Comparison of ENCODE assay signal across 10 cellular contexts in genomic region chr11:61671527-61671926, GRCh38. TPM values are rescaled to one million over a fixed set of nuclear protein-coding genes. Genes with fewer than 3 reads are reported as not detected.
DNase-seq lines count a peak whose midpoint lies in the region; ATAC-seq and TF ChIP-seq lines count a peak whose summit lies in the region.
"Had no signal": no experiment of that assay in that cellular context is flagged by ENCODE, and none has a peak within 500 bp of the region (broad histone marks: within the 10 kb centered on the region; RNA-seq: fewer than 3 reads in every experiment).

No MANE protein-coding gene starts in this region.

- H3K36me3 ChIP-seq in breast epithelium, result no peaks in the 10 kb centered on the region
- H3K36me3 ChIP-seq in OCI-LY3 (replicated peaks; ENCODE audit: low read depth, low read length), result no peaks in the 10 kb centered on the region

- peak; percentile 22 for TF ChIP-seq CTCF in MCF 10A (IDR thresholded peaks at IDR 0.05; ENCODE audit: unreplicated experiment)
- no peak for TF ChIP-seq CTCF in breast epithelium (IDR thresholded peaks at IDR 0.05)
- TF ChIP-seq CTCF in OCI-LY3 (IDR thresholded peaks at IDR 0.05; ENCODE audit: low read depth, low read length), result 0 out of 2 replicates have a peak, but pooled peaks have one; percentile 17
- peak; percentile 57 for TF ChIP-seq CTCF in type B pancreatic cell (conservative IDR thresholded peaks at IDR 0.05)

- BruUV-seq in MCF 10A (replicated peaks; lab: Mats Ljungman, UMichigan), result no TSS peak

- peaks cover 71% of the 10 kb centered on the region for H3K27me3 Mint-ChIP-seq in MCF 10A (ENCODE audit: insufficient read depth, unreplicated experiment)
- H3K27me3 Mint-ChIP-seq in type B pancreatic cell, result peaks cover 34% of the 10 kb centered on the region

- H3K27ac Mint-ChIP-seq in MCF 10A (ENCODE audit: low read depth, unreplicated experiment) (no peak overlapping the region), type B pancreatic cell (no peak overlapping the region)
- H3K27ac Mint-ChIP-seq: CD4-positive, CD25-positive, alpha-beta regulatory T cell had no signal

- POLR2A ChIA-PET in MCF 10A (lab: Yijun Ruan, JAX), result no interaction called here

- CTCF ChIA-PET in MCF 10A (lab: Yijun Ruan, JAX), result interaction anchor here (0.5 to 1.9 kb wide), 7 partner anchors 9 to 345 kb away, joined by 3 to 9 read pairs (median 3); no protein-coding TSS in a partner anchor

- ATAC-seq in esophagus mucosa (peak; percentile 55), GM18868 (IDR thresholded peaks at IDR 0.05; ENCODE audit: unreplicated experiment) (no peak), GM18520 (IDR thresholded peaks at IDR 0.05; ENCODE audit: unreplicated experiment) (no peak), GM19455 (IDR thresholded peaks at IDR 0.05; ENCODE audit: unreplicated experiment) (no peak)

- H3K36me3 Mint-ChIP-seq in MCF 10A (ENCODE audit: insufficient read depth, unreplicated experiment), result no peaks in the 10 kb centered on the region
- H3K36me3 Mint-ChIP-seq in type B pancreatic cell, result no peaks in the 10 kb centered on the region
- H3K36me3 Mint-ChIP-seq: CD4-positive, CD25-positive, alpha-beta regulatory T cell had no signal

- H3K27me3 ChIP-seq in breast epithelium (no peaks in the 10 kb centered on the region), OCI-LY3 (ENCODE audit: low read depth, low read length) (peaks cover 50% of the 10 kb centered on the region)

- no peaks in the 10 kb centered on the region for H3K9me3 ChIP-seq in breast epithelium
- no peaks in the 10 kb centered on the region for H3K9me3 ChIP-seq in OCI-LY3 (ENCODE audit: insufficient read depth, low read length)

- H3K4me2 ChIP-seq in OCI-LY3 (ENCODE audit: low read length), result no peak overlapping the region

- peaks cover 9% of the 10 kb centered on the region for H3K9me3 Mint-ChIP-seq in MCF 10A (ENCODE audit: unreplicated experiment)
- H3K9me3 Mint-ChIP-seq in type B pancreatic cell, result no peaks in the 10 kb centered on the region

- no peaks in the 10 kb centered on the region for H4K20me1 ChIP-seq in OCI-LY3 (ENCODE audit: insufficient read depth, low read length)

- H3K27ac ChIP-seq in breast epithelium (no peak overlapping the region), OCI-LY3 (ENCODE audit: low read length) (no peak overlapping the region)

- no peaks in the 10 kb centered on the region for H3K79me2 ChIP-seq in OCI-LY3 (ENCODE audit: low read length)

- H3K4me1 ChIP-seq in breast epithelium (no peaks in the 10 kb centered on the region), OCI-LY3 (ENCODE audit: low read length) (no peaks in the 10 kb centered on the region)

- H3K4me3 ChIP-seq in breast epithelium (no peak overlapping the region), OCI-LY3 (ENCODE audit: low read length) (no peak overlapping the region)

- DNase-seq in MCF 10A (ENCODE audit: unreplicated experiment), result no peak
- no peak for DNase-seq in breast epithelium (ENCODE audit: low spot score in 2 of 2)
- no peak for DNase-seq in type B pancreatic cell (ENCODE audit: extremely low spot score, unreplicated experiment)
- DNase-seq: CD4-positive, CD25-positive, alpha-beta regulatory T cell; GOT3 had no signal

- H3K4me3 Mint-ChIP-seq in MCF 10A (ENCODE audit: unreplicated experiment) (no peak overlapping the region), type B pancreatic cell (no peak overlapping the region)
- H3K4me3 Mint-ChIP-seq: CD4-positive, CD25-positive, alpha-beta regulatory T cell had no signal

- H2AFZ ChIP-seq in OCI-LY3 (ENCODE audit: low read depth, low read length), result no peak overlapping the region

- no peak for TF ChIP-seq POLR2A in breast epithelium (IDR thresholded peaks at IDR 0.05)

- intact Hi-C loops in MCF 10A (cut with micrococcal nuclease), result no loop called here
- intact Hi-C loops in breast epithelium (cut with DNase I; ENCODE audit: low total_unique reads), result loop anchor here (10.0 kb wide), 1 partner anchor 63 kb away; no protein-coding TSS in a partner anchor

- H3K4me1 Mint-ChIP-seq in MCF 10A (ENCODE audit: insufficient read depth, unreplicated experiment) (no peaks in the 10 kb centered on the region), type B pancreatic cell (ENCODE audit: unreplicated experiment) (no peaks in the 10 kb centered on the region)
- H3K4me1 Mint-ChIP-seq: CD4-positive, CD25-positive, alpha-beta regulatory T cell had no signal

- no peak overlapping the region for H3K9ac ChIP-seq in OCI-LY3 (ENCODE audit: low read length)

RNA-seq across cellular contexts. Expression of gene DAGLA, which starts 8.7 kb away (rescaled TPM):
- total RNA-seq in MCF 10A (2022), result 1.0 and 1.5 TPM in 2 replicates
- 1 to 10 TPM; 2.4 to 4.5 (median 3.3) TPM for total RNA-seq in breast epithelium
- 2.3 TPM for total RNA-seq in esophagus mucosa
- total RNA-seq in type B pancreatic cell (ENCODE audit: low replicate concordance), result 5.5 and 7.8 TPM in 2 replicates

Comparison
In these comparisons a context has a peak if more than half of its experiments do, and no peak if none do; other contexts are left out.
1. CTCF ChIP-seq: peak in MCF 10A (single experiment), OCI-LY3 (single experiment) and type B pancreatic cell (single experiment); none in breast epithelium (0 of 3).